Comparison of ENCODE assay signal across 9 cellular contexts in the genomic region with DNA sequence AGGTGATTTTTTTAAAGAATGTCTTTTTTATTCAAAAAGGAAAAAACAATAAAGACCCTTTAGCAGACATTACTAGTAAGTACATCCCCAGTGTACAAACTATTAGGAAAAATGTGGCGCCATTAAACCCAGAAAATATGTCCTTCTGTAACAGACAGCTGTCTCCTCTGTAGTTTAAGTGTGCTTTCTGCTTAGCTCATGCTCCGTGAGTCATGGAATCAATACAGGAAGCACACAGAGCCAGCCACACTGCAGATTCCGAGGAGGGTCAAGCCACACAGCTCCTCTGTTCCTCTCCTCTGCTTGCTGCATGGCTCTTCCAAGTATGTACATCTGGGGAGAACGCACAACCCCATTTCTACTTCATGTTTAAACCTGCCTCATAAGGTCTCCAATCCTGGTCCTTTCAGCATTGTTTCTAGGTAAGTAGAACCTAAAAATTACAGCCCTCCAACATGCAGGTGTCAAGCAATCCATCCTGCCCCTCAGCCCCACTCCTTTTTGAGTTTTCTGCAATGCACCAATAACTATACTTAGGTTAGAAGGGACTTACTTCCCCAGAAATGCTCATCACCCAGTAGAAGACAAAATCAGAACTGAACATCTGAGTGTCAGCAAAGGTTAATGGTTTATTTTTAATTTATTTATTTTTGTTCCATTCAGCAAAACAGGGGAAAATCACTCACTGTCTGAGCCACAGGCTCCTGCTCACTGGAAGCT. TPM values are rescaled to one million over a fixed set of nuclear protein-coding genes. Genes with fewer than 3 reads are reported as not detected.
DNase-seq lines count a peak whose midpoint lies in the region; ATAC-seq and TF ChIP-seq lines count a peak whose summit lies in the region.
"Had no signal": no experiment of that assay in that cellular context is flagged by ENCODE, and none has a peak within 500 bp of the region (broad histone marks: within the 10 kb centered on the region; RNA-seq: fewer than 3 reads in every experiment).

No MANE protein-coding gene starts in this region.

- DNase-seq in activated CD4-positive, alpha-beta T cell treated with anti-CD3 and anti-CD28 coated beads for 36 hours = peak; percentile 55
- DNase-seq in activated CD4-positive, alpha-beta T cell treated with anti-CD3 and anti-CD28 coated beads for 1 hour = no peak
- DNase-seq in NCI-H460 (ENCODE audit: extremely low read depth, low read depth) (peak; percentile 74), cardiac muscle cell (ENCODE audit: low read depth in 1 of 2, low spot score in 1 of 2) (peak; percentile 49 to 71), psoas muscle (peak; percentile 50 to 72)

- no peak overlapping the region for H3K4me3 Mint-ChIP-seq in activated CD4-positive, alpha-beta T cell treated with anti-CD3 and anti-CD28 coated beads for 36 hours
- peak overlapping the region; percentile 13 for H3K4me3 Mint-ChIP-seq in activated T-helper 17 cell treated with anti-CD3 and anti-CD28 coated beads, Interleukin-2, amount 50 U/mL, for 72 hours

- intact Hi-C loops in activated CD4-positive, alpha-beta T cell treated with anti-CD3 and anti-CD28 coated beads for 36 hours (cut with DNase I, micrococcal nuclease) = loop anchor here (2.0 to 5.0 kb wide), 2 partner anchors 36 to 39 kb away; a partner anchor contains a TSS
- intact Hi-C loops in psoas muscle (cut with DNase I) = loop anchor here (2.0 to 5.0 kb wide), 2 partner anchors 34 to 36 kb away; no protein-coding TSS in a partner anchor

- POLR2A ChIA-PET in activated CD4-positive, alpha-beta T cell treated with anti-CD3 and anti-CD28 coated beads for 36 hours (lab: Charles Lee) = no interaction called here

- H3K4me3 ChIP-seq in cardiac muscle cell = no peak overlapping the region
- H3K4me3 ChIP-seq in psoas muscle = peak overlapping the region; percentile 61

- H3K4me1 ChIP-seq in cardiac muscle cell (ENCODE audit: low read depth) = peaks cover 42% of the 10 kb centered on the region
- H3K4me1 ChIP-seq in psoas muscle = peaks cover 76% of the 10 kb centered on the region

- peaks cover 29% of the 10 kb centered on the region for H3K36me3 Mint-ChIP-seq in activated CD4-positive, alpha-beta T cell treated with anti-CD3 and anti-CD28 coated beads for 36 hours (ENCODE audit: low read depth)
- peaks cover 32% of the 10 kb centered on the region for H3K36me3 Mint-ChIP-seq in activated T-helper 17 cell treated with anti-CD3 and anti-CD28 coated beads, Interleukin-2, amount 50 U/mL, for 72 hours (ENCODE audit: low read depth)

- H3K27ac Mint-ChIP-seq in activated CD4-positive, alpha-beta T cell treated with anti-CD3 and anti-CD28 coated beads for 36 hours = peak overlapping the region; percentile 78
- H3K27ac Mint-ChIP-seq in activated T-helper 17 cell treated with anti-CD3 and anti-CD28 coated beads, Interleukin-2, amount 50 U/mL, for 72 hours = peak overlapping the region; percentile 70

- ATAC-seq in activated CD4-positive, alpha-beta T cell treated with anti-CD3 and anti-CD28 coated beads for 36 hours = peak; percentile 95
- ATAC-seq in activated T-helper 17 cell treated with anti-CD3 and anti-CD28 coated beads, Interleukin-2, amount 50 U/mL, for 72 hours (replicated peaks) = peak; percentile 84
- ATAC-seq in psoas muscle (peak; percentile 88 to 92 (median 89)), HG02642 (IDR thresholded peaks at IDR 0.05; ENCODE audit: poor library complexity, unreplicated experiment) (no peak), GM18873 (IDR thresholded peaks at IDR 0.05; ENCODE audit: low FRiP score, unreplicated experiment) (no peak)

- TF ChIP-seq CTCF in cardiac muscle cell (IDR thresholded peaks at IDR 0.05; ENCODE audit: low read depth, low read length) (no peak), psoas muscle (IDR thresholded peaks at IDR 0.05) (no peak)

- 9 to 24% (median 12%) methylated on average over 4 of the region's 4 CpGs for WGBS in psoas muscle, 3 donors

- H3K4me1 Mint-ChIP-seq in activated CD4-positive, alpha-beta T cell treated with anti-CD3 and anti-CD28 coated beads for 36 hours = peaks cover 40% of the 10 kb centered on the region
- peaks cover 27% of the 10 kb centered on the region for H3K4me1 Mint-ChIP-seq in activated T-helper 17 cell treated with anti-CD3 and anti-CD28 coated beads, Interleukin-2, amount 50 U/mL, for 72 hours

- H3K27me3 Mint-ChIP-seq in activated CD4-positive, alpha-beta T cell treated with anti-CD3 and anti-CD28 coated beads for 36 hours = no peaks in the 10 kb centered on the region
- H3K27me3 Mint-ChIP-seq in activated T-helper 17 cell treated with anti-CD3 and anti-CD28 coated beads, Interleukin-2, amount 50 U/mL, for 72 hours = no peaks in the 10 kb centered on the region

- H3K9me3 Mint-ChIP-seq in activated CD4-positive, alpha-beta T cell treated with anti-CD3 and anti-CD28 coated beads for 36 hours (ENCODE audit: low read depth) = no peaks in the 10 kb centered on the region
- H3K9me3 Mint-ChIP-seq in activated T-helper 17 cell treated with anti-CD3 and anti-CD28 coated beads, Interleukin-2, amount 50 U/mL, for 72 hours = no peaks in the 10 kb centered on the region

- CTCF ChIA-PET in activated CD4-positive, alpha-beta T cell treated with anti-CD3 and anti-CD28 coated beads for 36 hours (lab: Charles Lee) = interaction anchor here (0.6 to 0.9 kb wide), 2 partner anchors 13 to 14 kb away, joined by 3 to 5 read pairs; no protein-coding TSS in a partner anchor

- H3K27ac ChIP-seq in cardiac muscle cell = peak overlapping the region; percentile 81
- peak overlapping the region; percentile 94 for H3K27ac ChIP-seq in psoas muscle
- H3K27ac ChIP-seq: C4-2B had no signal

- H3K36me3 ChIP-seq in cardiac muscle cell = no peaks in the 10 kb centered on the region
- no peaks in the 10 kb centered on the region for H3K36me3 ChIP-seq in psoas muscle (ENCODE audit: insufficient read depth in 1 of 2, low read depth in 1 of 2)

- no peaks in the 10 kb centered on the region for H3K9me3 ChIP-seq in cardiac muscle cell (ENCODE audit: low read depth)
- H3K9me3 ChIP-seq in psoas muscle = no peaks in the 10 kb centered on the region

- H3K27me3 ChIP-seq in cardiac muscle cell (no peaks in the 10 kb centered on the region), psoas muscle (ENCODE audit: insufficient read depth in 3 of 3, low read length in 2 of 3) (no peaks in the 10 kb centered on the region)

RNA-seq across cellular contexts. Expression of a gene that starts 37.5 kb away (rescaled TPM):
- total RNA-seq in activated CD4-positive, alpha-beta T cell treated with anti-CD3 and anti-CD28 coated beads for 36 hours = 10 to 100 TPM; 17.1 to 23.0 TPM
- 11.4 and 13.9 TPM in 2 replicates for total RNA-seq in NCI-H460 (2014; rRNA removed; shearing (Covaris generic))
- polyA plus RNA-seq in NCI-H460 (2014; cell fraction: nucleus; rRNA removed) = 4.0 and 9.8 TPM in 2 replicates
- 10 to 100 TPM; 22.7 to 27.5 TPM for total RNA-seq in activated T-helper 17 cell treated with anti-CD3 and anti-CD28 coated beads, Interleukin-2, amount 50 U/mL, for 72 hours
- 6.1 and 7.5 TPM in 2 replicates for total RNA-seq in cardiac muscle cell
- 9.0 and 12.9 TPM in 2 replicates for polyA plus RNA-seq in cardiac muscle cell
- total RNA-seq in psoas muscle = 10 to 100 TPM; 23.6 to 28.0 (median 25.4) TPM
- polyA plus RNA-seq in psoas muscle = 10 to 100 TPM in 2 of 3 donors, 1 to 10 TPM in 1; 9.5 to 24.1 (median 14.9) TPM

Comparison
In these comparisons a context has a peak if more than half of its experiments do, and no peak if none do; other contexts are left out.
1. ATAC-seq: peak in activated CD4-positive, alpha-beta T cell treated with anti-CD3 and anti-CD28 coated beads for 36 hours (single experiment), activated T-helper 17 cell treated with anti-CD3 and anti-CD28 coated beads, Interleukin-2, amount 50 U/mL, for 72 hours (single experiment) and psoas muscle (4 of 4); none in HG02642 (single experiment) and GM18873 (single experiment).